Comparison of ENCODE assay signal across 8 cellular contexts in genomic region chr5:42756630-42757601, GRCh38. TPM values are rescaled to one million over a fixed set of nuclear protein-coding genes. Genes with fewer than 3 reads are reported as not detected.
DNase-seq lines count a peak whose midpoint lies in the region; ATAC-seq, FAIRE-seq and TF ChIP-seq lines count a peak whose summit lies in the region.

TSS of gene CCDC152 (plus strand) at chr5:42756818. CDS start at chr5:42759122, 2,304 bp downstream.

- H2AFZ ChIP-seq in endothelial cell of umbilical vein (ENCODE audit: low read depth, low read length) = peak within 1 kb of the TSS; percentile 90
- H2AFZ ChIP-seq in neural progenitor cell (replicated peaks) = peak within 1 kb of the TSS; percentile 90

- H3K4me3 Mint-ChIP-seq in activated CD8-positive, alpha-beta T cell treated with anti-CD3 and anti-CD28 coated beads, Interleukin-2, amount 10 ng/mL, durations not matched to agents 7 days and 5 days = peak within 1 kb of the TSS; percentile 83
- no peak within 1 kb of the TSS for H3K4me3 Mint-ChIP-seq in neural progenitor cell

- CTCF ChIA-PET in activated CD8-positive, alpha-beta T cell treated with anti-CD3 and anti-CD28 coated beads, Interleukin-2, amount 10 ng/mL, durations not matched to agents 7 days and 5 days (lab: Charles Lee) = interaction anchor here (1.3 kb wide), 1 partner anchor 11 kb away, joined by 3 read pairs; no protein-coding TSS in a partner anchor
- CTCF ChIA-PET in endothelial cell of umbilical vein (lab: Charles Lee) = interaction anchor here (1.2 to 2.9 kb wide), 2 partner anchors 10 to 900 kb away, joined by 3 to 8 read pairs; no protein-coding TSS in a partner anchor

- no peaks in the 10 kb centered on the region for H3K27me3 Mint-ChIP-seq in activated CD8-positive, alpha-beta T cell treated with anti-CD3 and anti-CD28 coated beads, Interleukin-2, amount 10 ng/mL, durations not matched to agents 7 days and 5 days (ENCODE audit: low read depth)
- peaks cover 2% of the 10 kb centered on the region for H3K27me3 Mint-ChIP-seq in neural progenitor cell (ENCODE audit: insufficient read depth, low read depth)

- dilution Hi-C loops in endothelial cell of umbilical vein (cut with MboI; ENCODE audit: extremely low pct_ligation_motif_present, low sequenced_read_pairs) = no loop called here

- H3K4me3 ChIP-seq in endothelial cell of umbilical vein (replicated peaks in 1 of 3; ENCODE audit: insufficient read depth in 1 of 3, low read depth in 1 of 3, low read length in 3 of 3) (peak within 1 kb of the TSS; percentile 2 to 57 (median 27)), neural progenitor cell (peak within 1 kb of the TSS; percentile 59), subcutaneous abdominal adipose tissue (ENCODE audit: low read depth in 1 of 5, low read length in 5 of 5) (peak within 1 kb of the TSS; percentile 38 to 71 (median 51))

- H3K9me3 ChIP-seq in endothelial cell of umbilical vein (replicated peaks; ENCODE audit: control insufficient read depth, insufficient read depth, low read length) (no peaks in the 10 kb centered on the region), neural progenitor cell (ENCODE audit: low read depth) (no peaks in the 10 kb centered on the region), subcutaneous abdominal adipose tissue (ENCODE audit: control insufficient read depth in 5 of 5, low read length in 5 of 5) (no peaks in the 10 kb centered on the region)

- H3K27ac Mint-ChIP-seq in activated CD8-positive, alpha-beta T cell treated with anti-CD3 and anti-CD28 coated beads, Interleukin-2, amount 10 ng/mL, durations not matched to agents 7 days and 5 days = peak within 1 kb of the TSS; percentile 77
- H3K27ac Mint-ChIP-seq in neural progenitor cell = no peak within 1 kb of the TSS

- H3K27ac ChIP-seq in endothelial cell of umbilical vein (ENCODE audit: insufficient read depth, low read depth, low read length) (no peak within 1 kb of the TSS), neural progenitor cell (no peak within 1 kb of the TSS), subcutaneous abdominal adipose tissue (ENCODE audit: low read depth, low read length) (no peak within 1 kb of the TSS)

- peak within 1 kb of the TSS; percentile 5 for H3K9ac ChIP-seq in endothelial cell of umbilical vein (replicated peaks; ENCODE audit: extremely low read depth, insufficient read depth, low read length)
- no peak within 1 kb of the TSS for H3K9ac ChIP-seq in neural progenitor cell
- peak within 1 kb of the TSS in 3 of 5 donors; percentile 6 to 57 (median 42) for H3K9ac ChIP-seq in subcutaneous abdominal adipose tissue (ENCODE audit: low read length in 5 of 5)

- H3K4me1 ChIP-seq in endothelial cell of umbilical vein (ENCODE audit: control insufficient read depth, extremely low read depth, insufficient read depth, low read length) (no peaks in the 10 kb centered on the region), neural progenitor cell (no peaks in the 10 kb centered on the region), subcutaneous abdominal adipose tissue (ENCODE audit: control insufficient read depth in 5 of 5, insufficient read depth in 5 of 5, low read length in 5 of 5) (peaks cover 0 to 12% (median 7%) of the 10 kb centered on the region in 5 donors)

- H4K20me1 ChIP-seq in endothelial cell of umbilical vein (replicated peaks; ENCODE audit: control insufficient read depth, extremely low read depth, insufficient read depth, low read length) (no peaks in the 10 kb centered on the region), neural progenitor cell (ENCODE audit: low read depth) (no peaks in the 10 kb centered on the region)

- no TSS peak for BruUV-seq in endothelial cell of umbilical vein (replicated peaks; lab: Mats Ljungman, UMichigan)

- H3K36me3 Mint-ChIP-seq in activated CD8-positive, alpha-beta T cell treated with anti-CD3 and anti-CD28 coated beads, Interleukin-2, amount 10 ng/mL, durations not matched to agents 7 days and 5 days (ENCODE audit: low read depth) = peaks cover 1% of the 10 kb centered on the region
- no peaks in the 10 kb centered on the region for H3K36me3 Mint-ChIP-seq in neural progenitor cell

- FAIRE-seq in endothelial cell of umbilical vein (lab: Jason Lieb, UNC) = no peak

- H3F3A ChIP-seq in neural progenitor cell (ENCODE audit: low read depth) = no peaks in the 10 kb centered on the region

- ATAC-seq in GM19438 (IDR thresholded peaks at IDR 0.05; ENCODE audit: low read depth, unreplicated experiment) = peak; percentile 87
- ATAC-seq in HG03565 (IDR thresholded peaks at IDR 0.05; ENCODE audit: unreplicated experiment) = peak; percentile 75
- ATAC-seq in activated CD8-positive, alpha-beta T cell treated with anti-CD3 and anti-CD28 coated beads, Interleukin-2, amount 10 ng/mL, durations not matched to agents 7 days and 5 days = peak; percentile 99
- no peak for ATAC-seq in GM18861 (IDR thresholded peaks at IDR 0.05; ENCODE audit: unreplicated experiment)

- DNase-seq in activated CD8-positive, alpha-beta T cell treated with anti-CD3 and anti-CD28 coated beads, Interleukin-2, amount 10 ng/mL, durations not matched to agents 7 days and 5 days = peak; percentile 71
- no peak for DNase-seq in endothelial cell of umbilical vein (ENCODE audit: low read depth, low spot score)
- DNase-seq in neural progenitor cell (ENCODE audit: low spot score) = peak; percentile 58
- no peak for DNase-seq in A172 (ENCODE audit: low spot score)

- H3K27me3 ChIP-seq in endothelial cell of umbilical vein (ENCODE audit: control insufficient read depth in 2 of 2, insufficient read depth in 2 of 2, low read length in 2 of 2) = no peaks in the 10 kb centered on the region
- no peaks in the 10 kb centered on the region for H3K27me3 ChIP-seq in neural progenitor cell
- no peaks in the 10 kb centered on the region for H3K27me3 ChIP-seq in subcutaneous abdominal adipose tissue (ENCODE audit: control insufficient read depth in 5 of 5, insufficient read depth in 4 of 5, low read length in 5 of 5)

- H3K79me2 ChIP-seq in endothelial cell of umbilical vein (ENCODE audit: control insufficient read depth, insufficient read depth, low read length) (no peaks in the 10 kb centered on the region), neural progenitor cell (ENCODE audit: low read depth) (no peaks in the 10 kb centered on the region)

- no peak for TF ChIP-seq CTCF in endothelial cell of umbilical vein (IDR thresholded peaks at IDR 0.05; ENCODE audit: extremely low read depth in 1 of 2, insufficient read depth in 1 of 2, low read depth in 1 of 2, low read length in 2 of 2)
- TF ChIP-seq CTCF in neural progenitor cell (IDR thresholded peaks at IDR 0.05) = no peak

- H3K4me1 Mint-ChIP-seq in activated CD8-positive, alpha-beta T cell treated with anti-CD3 and anti-CD28 coated beads, Interleukin-2, amount 10 ng/mL, durations not matched to agents 7 days and 5 days (ENCODE audit: low read depth) = peaks cover 3% of the 10 kb centered on the region
- no peaks in the 10 kb centered on the region for H3K4me1 Mint-ChIP-seq in neural progenitor cell

- intact Hi-C loops in endothelial cell of umbilical vein (cut with micrococcal nuclease) = no loop called here

- TF ChIP-seq POLR2A in endothelial cell of umbilical vein (IDR thresholded peaks at IDR 0.05; ENCODE audit: low read depth, low read length) = no peak

- H3K4me2 ChIP-seq in endothelial cell of umbilical vein (ENCODE audit: insufficient read depth, low read length) = peak within 1 kb of the TSS; percentile 43
- H3K4me2 ChIP-seq in neural progenitor cell = peak within 1 kb of the TSS; percentile 72

- no peaks in the 10 kb centered on the region for H3K9me3 Mint-ChIP-seq in activated CD8-positive, alpha-beta T cell treated with anti-CD3 and anti-CD28 coated beads, Interleukin-2, amount 10 ng/mL, durations not matched to agents 7 days and 5 days (ENCODE audit: insufficient read depth)
- H3K9me3 Mint-ChIP-seq in neural progenitor cell = no peaks in the 10 kb centered on the region

- peaks cover 2% of the 10 kb centered on the region for H3K9me1 ChIP-seq in endothelial cell of umbilical vein (replicated peaks; ENCODE audit: control insufficient read depth, extremely low read depth, insufficient read depth, low read length)

- no peaks in the 10 kb centered on the region for H3K36me3 ChIP-seq in endothelial cell of umbilical vein (ENCODE audit: control insufficient read depth in 2 of 2, extremely low read depth in 1 of 2, insufficient read depth in 2 of 2, low read length in 2 of 2)
- H3K36me3 ChIP-seq in neural progenitor cell = no peaks in the 10 kb centered on the region
- H3K36me3 ChIP-seq in subcutaneous abdominal adipose tissue (ENCODE audit: control insufficient read depth in 5 of 5, insufficient read depth in 5 of 5, low read length in 5 of 5) = no peaks in the 10 kb centered on the region

- POLR2A ChIA-PET in activated CD8-positive, alpha-beta T cell treated with anti-CD3 and anti-CD28 coated beads, Interleukin-2, amount 10 ng/mL, durations not matched to agents 7 days and 5 days (lab: Charles Lee) = no interaction called here
- POLR2A ChIA-PET in endothelial cell of umbilical vein (lab: Charles Lee) = no interaction called here

TF ChIP-seq in endothelial cell of umbilical vein, 7 proteins besides CTCF, POLR2A, EP300 and RAD21 (continues in another document):
- no peak for TF ChIP-seq FOS (IDR thresholded peaks at IDR 0.05; ENCODE audit: borderline replicate concordance, insufficient read depth, low read length)
- TF ChIP-seq POLR2AphosphoS5 (IDR thresholded peaks at IDR 0.05; ENCODE audit: insufficient read depth, low read depth, low read length) = no peak
- no peak for TF ChIP-seq JUN (IDR thresholded peaks at IDR 0.05; ENCODE audit: borderline replicate concordance, insufficient read depth, insufficient read length, low read depth)
- TF ChIP-seq MYC (IDR thresholded peaks at IDR 0.05; ENCODE audit: low read depth, low read length) = no peak
- no peak for TF ChIP-seq MAX (IDR thresholded peaks at IDR 0.05; ENCODE audit: insufficient read depth, insufficient read length)

RNA-seq across cellular contexts. Expression of gene CCDC152, which starts in this region (rescaled TPM):
- 1 to 10 TPM; 6.5 to 7.0 TPM for total RNA-seq in activated CD8-positive, alpha-beta T cell treated with anti-CD3 and anti-CD28 coated beads, Interleukin-2, amount 10 ng/mL, durations not matched to agents 7 days and 5 days
- total RNA-seq in endothelial cell of umbilical vein = 2.1 and 2.8 TPM in 2 replicates
- 0.29 and 0.48 TPM in 2 replicates for polyA plus RNA-seq in endothelial cell of umbilical vein
- polyA plus RNA-seq in endothelial cell of umbilical vein (2011; cell fraction: cytosol; rRNA removed) = 0.65 and 0.67 TPM in 2 replicates
- polyA plus RNA-seq in endothelial cell of umbilical vein (2011; cell fraction: nucleus; rRNA removed) = 0.71 and 0.77 TPM in 2 replicates
- 0.32 TPM in 1 of 2 replicates, not detected in the other for polyA plus RNA-seq in endothelial cell of umbilical vein (2012)
- polyA minus RNA-seq in endothelial cell of umbilical vein = 0.64 and 1.2 TPM in 2 replicates
- polyA minus RNA-seq in endothelial cell of umbilical vein (2011; cell fraction: cytosol; rRNA and poly(A)+ RNA removed) = not detected
- 0.58 and 0.77 TPM in 2 replicates for polyA minus RNA-seq in endothelial cell of umbilical vein (2011; cell fraction: nucleus; rRNA and poly(A)+ RNA removed)
- total RNA-seq in neural progenitor cell (ENCODE audit: low replicate concordance) = 11.8 and 23.9 TPM in 2 replicates
- 0.69 TPM in 1 of 2 replicates, not detected in the other for total RNA-seq in A172 (2014; rRNA removed; shearing (Covaris generic))

Comparison
In these comparisons a context has a peak if more than half of its experiments do, and no peak if none do; other contexts are left out.
1. DNase-seq: peak in activated CD8-positive, alpha-beta T cell treated with anti-CD3 and anti-CD28 coated beads, Interleukin-2, amount 10 ng/mL, durations not matched to agents 7 days and 5 days (single experiment) and neural progenitor cell (single experiment); none in endothelial cell of umbilical vein (single experiment) and A172 (single experiment).
2. Peak in every context shown above with its lines, with median percentiles within 50 percentile points of each other: H3K4me3 ChIP-seq.